In the genomic region with DNA sequence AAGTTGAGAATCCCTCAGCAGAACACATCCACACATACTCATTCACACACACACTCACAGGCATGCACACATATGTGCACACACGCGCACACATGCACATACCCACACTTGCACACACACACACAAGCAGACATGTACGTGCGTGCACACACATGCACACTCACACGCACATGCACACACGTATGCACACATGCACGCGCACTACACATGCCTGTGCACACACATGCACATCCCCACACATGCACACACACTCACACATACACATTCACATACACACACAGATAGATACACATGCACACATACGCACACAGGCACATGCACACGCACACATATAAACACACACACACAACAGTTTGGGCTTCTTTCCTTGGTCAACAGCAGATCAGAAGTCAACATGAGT, we compare ENCODE assay signal across 30 cellular contexts. TPM values are rescaled to one million over a fixed set of nuclear protein-coding genes. Genes with fewer than 3 reads are reported as not detected.
"Had no signal": no experiment of that assay in that cellular context is flagged by ENCODE, and none has a peak within 500 bp of the region (broad histone marks: within the 10 kb centered on the region; RNA-seq: fewer than 3 reads in every experiment).

No MANE protein-coding gene starts in this region.

- DNase-seq: activated CD4-positive, alpha-beta T cell treated with anti-CD3 and anti-CD28 coated beads for 1 hour; activated CD4-positive, alpha-beta T cell treated with anti-CD3 and anti-CD28 coated beads for 48 hours; activated CD4-positive, CD25-positive, alpha-beta regulatory T cell; activated CD8-positive, alpha-beta T cell treated with anti-CD3 and anti-CD28 coated beads for 36 hours; activated gamma-delta T cell treated with Interleukin-2 at 50 U/mL for 16 hours; activated naive CD4-positive, alpha-beta T cell treated with anti-CD3 and anti-CD28 coated beads for 36 hours; activated T-cell treated with anti-CD3 and anti-CD28 coated beads, Interleukin-2, amount 50 U/mL, for 24 hours; adrenal gland; body of pancreas; caudate nucleus; cerebellar nuclear complex; NCI-H1105; NCI-H1417 treated with DMSO at 0.1 percent for 48 hours; NCI-H1930; NCI-H2081 treated with DMSO at 0.1 percent for 48 hours; NCI-H345; NCI-H524 treated with DMSO at 0.1 percent for 48 hours; SHP77; SJCRH30; T1000; WERI-Rb-1 had no signal

- H3K4me1 ChIP-seq: adrenal gland, body of pancreas, breast epithelium, SJCRH30 had no signal

- ATAC-seq: activated CD8-positive, alpha-beta T cell treated with anti-CD3 and anti-CD28 coated beads for 36 hours; activated naive CD4-positive, alpha-beta T cell treated with anti-CD3 and anti-CD28 coated beads, Interleukin-2, amount 50 U/mL, for 72 hours; body of pancreas; Panc1 had no signal

- FAIRE-seq: astrocyte had no signal

- H3K9me3 ChIP-seq: adrenal gland, body of pancreas, breast epithelium, SJCRH30 had no signal

- H3K36me3 ChIP-seq: adrenal gland, breast epithelium, SJCRH30, WERI-Rb-1 had no signal

- H3K27ac ChIP-seq: adrenal gland, body of pancreas, breast epithelium, SJCRH30, SK-N-MC, WERI-Rb-1 had no signal

- H3K27me3 ChIP-seq: adrenal gland, body of pancreas, breast epithelium, SJCRH30 had no signal

- H3K4me3 ChIP-seq: adrenal gland, body of pancreas, breast epithelium, SJCRH30, SK-N-MC had no signal

RNA-seq across cellular contexts. Expression of gene GSG1L, which starts 24.0 kb away (rescaled TPM):
- total RNA-seq: activated CD8-positive, alpha-beta T cell treated with anti-CD3 and anti-CD28 coated beads for 36 hours; activated naive CD4-positive, alpha-beta T cell treated with anti-CD3 and anti-CD28 coated beads for 36 hours; adrenal gland; astrocyte; body of pancreas; breast epithelium; M059J; NCI-H460; RPMI7951; SJCRH30; T-helper 1 cell treated with Interleukin-12 subunit alpha and Interleukin-12 subunit beta and Interleukin-4 antibody, amounts not matched to agents 30 ng/mL and 1 ng/mL, for 36 hours had no signal
